1 cellular context compared by ENCODE assay signal in genomic region chr11:72039108-72039850, GRCh38.
TF ChIP-seq lines count a peak whose summit lies in the region.

No MANE protein-coding gene starts in this region.

TF ChIP-seq in HCT116, 20 proteins besides CTCF, POLR2A, EP300 and RAD21 (continued from another document):
- TF ChIP-seq ZBTB33 (IDR thresholded peaks at IDR 0.05; ENCODE audit: extremely low read depth, insufficient replicate concordance, low read length) (no peak), POLR2AphosphoS5 (IDR thresholded peaks at IDR 0.05; ENCODE audit: low read depth, low read length) (no peak), SP1 (IDR thresholded peaks at IDR 0.05; ENCODE audit: low read depth) (no peak), CEBPB (IDR thresholded peaks at IDR 0.05; ENCODE audit: low read depth) (no peak), JUND (IDR thresholded peaks at IDR 0.05) (no peak)
